ENCODE assay signal across 11 cellular contexts in genomic region chrX:39808471-39808917, GRCh38.
A peak's percentile ranks its signal among the peaks of the same experiment; 100 is the strongest.
DNase-seq lines count a peak whose midpoint lies in the region; ATAC-seq and TF ChIP-seq lines count a peak whose summit lies in the region.
"Had no signal": no experiment of that assay in that cellular context is flagged by ENCODE, and none has a peak within 500 bp of the region (broad histone marks: within the 10 kb centered on the region; RNA-seq: fewer than 3 reads in every experiment).

No MANE protein-coding gene starts in this region.

- TF ChIP-seq CTCF in foreskin fibroblast (IDR thresholded peaks at IDR 0.05; ENCODE audit: low read depth, low read length) (no peak), osteoblast (IDR thresholded peaks at IDR 0.05; ENCODE audit: extremely low read depth, low read depth, low read length) (no peak), gastrocnemius medialis (IDR thresholded peaks at IDR 0.05 in 4 of 5, conservative IDR thresholded peaks at IDR 0.05 in 1 of 5) (no peak)

- in situ Hi-C loops in gastrocnemius medialis (cut with MboI; ENCODE audit: low sequenced_read_pairs in 4 of 4), result loop anchor here in 1 of 4 donors (25.0 kb wide), 1 partner anchor 479 kb away; no protein-coding TSS in a partner anchor

- no peaks in the 10 kb centered on the region for H3K9me3 ChIP-seq in osteoblast (ENCODE audit: low read depth, low read length)
- no peaks in the 10 kb centered on the region for H3K9me3 ChIP-seq in gastrocnemius medialis

- no peak for ATAC-seq in T-cell (replicated peaks in 1 of 4)
- no peak for ATAC-seq in activated CD8-positive, alpha-beta T cell treated with anti-CD3 and anti-CD28 coated beads, Interleukin-2, amount 10 ng/mL, durations not matched to agents 7 days and 5 days
- ATAC-seq in gastrocnemius medialis, result no peak

- H3K4me1 Mint-ChIP-seq in T-cell, result no peaks in the 10 kb centered on the region
- no peaks in the 10 kb centered on the region for H3K4me1 Mint-ChIP-seq in activated CD8-positive, alpha-beta T cell treated with anti-CD3 and anti-CD28 coated beads, Interleukin-2, amount 10 ng/mL, durations not matched to agents 7 days and 5 days (ENCODE audit: low read depth)

- H3K9me3 Mint-ChIP-seq in T-cell, result peaks cover 0 to 3% (median 0%) of the 10 kb centered on the region in 3 donors
- no peaks in the 10 kb centered on the region for H3K9me3 Mint-ChIP-seq in activated CD8-positive, alpha-beta T cell treated with anti-CD3 and anti-CD28 coated beads, Interleukin-2, amount 10 ng/mL, durations not matched to agents 7 days and 5 days (ENCODE audit: insufficient read depth)

- DNase-seq in ELF-1 (ENCODE audit: low read depth, low spot score) (peak; percentile 85), UCSD-AML1 (lab: John Stamatoyannopoulos, UW; ENCODE audit: unreplicated experiment) (peak; percentile 72), foreskin fibroblast (peak; percentile 81 to 85), osteoblast (ENCODE audit: insufficient read length, low spot score, missing footprints) (peak; percentile 83), T-cell (no peak), NCI-H1930 (lab: John Stamatoyannopoulos, UW) (no peak), gastrocnemius medialis (no peak)
- no peak for DNase-seq in activated CD8-positive, alpha-beta T cell treated with anti-CD3 and anti-CD28 coated beads, Interleukin-2, amount 10 ng/mL, durations not matched to agents 7 days and 5 days
- DNase-seq: activated CD4-positive, alpha-beta T cell treated with anti-CD3 and anti-CD28 coated beads, Interleukin-2, amount 50 U/mL, for 4 hours; Calu3; RPMI8226 had no signal

- no peak overlapping the region for H3K4me3 Mint-ChIP-seq in T-cell
- no peak overlapping the region for H3K4me3 Mint-ChIP-seq in activated CD8-positive, alpha-beta T cell treated with anti-CD3 and anti-CD28 coated beads, Interleukin-2, amount 10 ng/mL, durations not matched to agents 7 days and 5 days

- H4K20me1 ChIP-seq in osteoblast (ENCODE audit: insufficient read depth, low read length), result no peaks in the 10 kb centered on the region

- no peak overlapping the region for H3K27ac Mint-ChIP-seq in T-cell
- no peak overlapping the region for H3K27ac Mint-ChIP-seq in activated CD8-positive, alpha-beta T cell treated with anti-CD3 and anti-CD28 coated beads, Interleukin-2, amount 10 ng/mL, durations not matched to agents 7 days and 5 days

- intact Hi-C loops in gastrocnemius medialis (cut with DNase I; ENCODE audit: low total_unique reads), result no loop called here

- no peaks in the 10 kb centered on the region for H3K36me3 Mint-ChIP-seq in T-cell
- H3K36me3 Mint-ChIP-seq in activated CD8-positive, alpha-beta T cell treated with anti-CD3 and anti-CD28 coated beads, Interleukin-2, amount 10 ng/mL, durations not matched to agents 7 days and 5 days (ENCODE audit: low read depth), result no peaks in the 10 kb centered on the region

- POLR2A ChIA-PET in T-cell (lab: Charles Lee), result no interaction called here
- POLR2A ChIA-PET in activated CD8-positive, alpha-beta T cell treated with anti-CD3 and anti-CD28 coated beads, Interleukin-2, amount 10 ng/mL, durations not matched to agents 7 days and 5 days (lab: Charles Lee), result no interaction called here

- TF ChIP-seq POLR2A in gastrocnemius medialis (IDR thresholded peaks at IDR 0.05), result no peak

- H3K27ac ChIP-seq in osteoblast (ENCODE audit: low read depth, low read length), result peak overlapping the region; percentile 92
- peak overlapping the region in 1 of 4 donors; percentile 22 for H3K27ac ChIP-seq in gastrocnemius medialis

- peaks cover 0 to 5% of the 10 kb centered on the region in 2 donors for H3K27me3 Mint-ChIP-seq in T-cell
- no peaks in the 10 kb centered on the region for H3K27me3 Mint-ChIP-seq in activated CD8-positive, alpha-beta T cell treated with anti-CD3 and anti-CD28 coated beads, Interleukin-2, amount 10 ng/mL, durations not matched to agents 7 days and 5 days (ENCODE audit: low read depth)

- no peaks in the 10 kb centered on the region for H3K36me3 ChIP-seq in osteoblast (ENCODE audit: insufficient read depth, low read length)
- H3K36me3 ChIP-seq in gastrocnemius medialis, result no peaks in the 10 kb centered on the region

- H3K79me2 ChIP-seq in osteoblast (ENCODE audit: insufficient read depth, low read length), result no peaks in the 10 kb centered on the region

- CTCF ChIA-PET in T-cell (lab: Charles Lee), result no interaction called here
- CTCF ChIA-PET in activated CD8-positive, alpha-beta T cell treated with anti-CD3 and anti-CD28 coated beads, Interleukin-2, amount 10 ng/mL, durations not matched to agents 7 days and 5 days (lab: Charles Lee), result no interaction called here

- H3K27me3 ChIP-seq in osteoblast (ENCODE audit: insufficient read depth, low read length) (no peaks in the 10 kb centered on the region), gastrocnemius medialis (no peaks in the 10 kb centered on the region)

- H3K4me3 ChIP-seq in foreskin fibroblast (ENCODE audit: low read depth in 1 of 2, low read length in 2 of 2), result no peak overlapping the region
- peak overlapping the region; percentile 17 for H3K4me3 ChIP-seq in osteoblast (ENCODE audit: insufficient read depth, low read length)
- H3K4me3 ChIP-seq in gastrocnemius medialis, result no peak overlapping the region

- no peak overlapping the region for H2AFZ ChIP-seq in osteoblast (ENCODE audit: low read length)

- H3K4me1 ChIP-seq in osteoblast (ENCODE audit: insufficient read depth, low read length), result peaks cover 23% of the 10 kb centered on the region
- H3K4me1 ChIP-seq in gastrocnemius medialis, result no peaks in the 10 kb centered on the region

- peak overlapping the region; percentile 54 for H3K4me2 ChIP-seq in osteoblast (ENCODE audit: insufficient read depth, low read length)

Comparison
In these comparisons a context has a peak if more than half of its experiments do, and no peak if none do; other contexts are left out.
1. DNase-seq: peak in ELF-1 (single experiment), UCSD-AML1 (single experiment), foreskin fibroblast (2 of 2) and osteoblast (single experiment); none in T-cell (0 of 34), activated CD8-positive, alpha-beta T cell treated with anti-CD3 and anti-CD28 coated beads, Interleukin-2, amount 10 ng/mL, durations not matched to agents 7 days and 5 days (single experiment), NCI-H1930 (0 of 2) and gastrocnemius medialis (0 of 2).